11 cellular contexts compared by ENCODE assay signal in genomic region chr2:233501198-233502076, GRCh38.
A peak's percentile ranks its signal among the peaks of the same experiment; 100 is the strongest.
DNase-seq lines count a peak whose midpoint lies in the region; ATAC-seq and FAIRE-seq lines count a peak whose summit lies in the region.
"Had no signal": no experiment of that assay in that cellular context is flagged by ENCODE, and none has a peak within 500 bp of the region (broad histone marks: within the 10 kb centered on the region; RNA-seq: fewer than 3 reads in every experiment).

No MANE protein-coding gene starts in this region.

- FAIRE-seq in GM19239 (lab: Jason Lieb, UNC) = peak; percentile 87

- no peak for ATAC-seq in HG03439 (IDR thresholded peaks at IDR 0.05; ENCODE audit: unreplicated experiment)
- ATAC-seq in left lobe of liver = no peak

- in situ Hi-C loops in G401 (cut with HindIII; ENCODE audit: low sequenced_read_pairs) = no loop called here

- DNase-seq in A172 (ENCODE audit: low spot score) (peak; percentile 28), GM19239 (ENCODE audit: insufficient read length, low spot score) (no peak), MV-4-11 (lab: John Stamatoyannopoulos, UW) (peak; percentile 47), fibroblast of peridontal ligament (ENCODE audit: extremely low read depth) (peak; percentile 58), left lobe of liver (ENCODE audit: low spot score) (no peak), cerebellar nuclear complex (lab: John Stamatoyannopoulos, UW) (no peak), G401 (ENCODE audit: low spot score) (no peak)
- DNase-seq: Kasumi-1, left cardiac atrium, transverse colon had no signal

Comparison
In these comparisons a context has a peak if more than half of its experiments do, and no peak if none do; other contexts are left out.
1. DNase-seq: peak in A172 (single experiment), MV-4-11 (single experiment) and fibroblast of peridontal ligament (single experiment); none in GM19239 (single experiment), left lobe of liver (single experiment), cerebellar nuclear complex (0 of 2) and G401 (single experiment).